In the genomic region with DNA sequence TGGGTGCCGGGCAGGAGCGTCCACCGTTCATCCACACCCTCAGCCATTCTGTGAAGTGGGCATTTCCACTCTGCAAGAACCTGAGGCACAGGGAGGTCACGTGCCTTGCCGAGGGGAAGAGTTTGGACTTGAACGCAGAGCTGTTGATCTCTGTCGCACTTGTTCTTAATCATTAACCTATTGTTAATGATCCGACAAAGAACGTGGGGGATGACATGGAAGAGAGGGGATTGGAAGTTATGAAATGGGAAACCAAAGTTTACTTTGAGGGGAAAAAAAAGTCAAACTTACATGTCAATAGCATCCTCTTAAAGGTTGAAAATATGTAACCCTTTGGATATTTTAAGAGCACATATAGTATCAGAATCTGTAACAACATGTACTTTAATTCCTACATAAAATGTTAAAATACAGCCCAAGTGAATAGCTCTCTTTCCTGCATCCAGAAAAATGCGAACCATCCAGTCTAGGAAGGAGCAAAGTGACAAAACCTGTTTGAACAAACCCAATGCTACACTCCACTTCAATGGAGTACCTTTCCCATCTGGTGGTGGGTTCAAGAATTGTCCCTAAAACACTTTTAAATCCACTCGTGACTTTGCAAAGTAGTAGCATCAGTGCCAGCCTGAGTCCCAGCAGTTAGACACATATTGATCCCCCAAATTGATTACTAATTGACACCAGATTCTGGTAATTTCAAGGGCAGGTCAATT, we compare ENCODE assay signal across 1 cellular context.
TF ChIP-seq lines count a peak whose summit lies in the region.

No MANE protein-coding gene starts in this region.

TF ChIP-seq in GM23338, 12 proteins besides CTCF, POLR2A, EP300 and RAD21 (continued from another document):
- TF ChIP-seq, protein P1, sequence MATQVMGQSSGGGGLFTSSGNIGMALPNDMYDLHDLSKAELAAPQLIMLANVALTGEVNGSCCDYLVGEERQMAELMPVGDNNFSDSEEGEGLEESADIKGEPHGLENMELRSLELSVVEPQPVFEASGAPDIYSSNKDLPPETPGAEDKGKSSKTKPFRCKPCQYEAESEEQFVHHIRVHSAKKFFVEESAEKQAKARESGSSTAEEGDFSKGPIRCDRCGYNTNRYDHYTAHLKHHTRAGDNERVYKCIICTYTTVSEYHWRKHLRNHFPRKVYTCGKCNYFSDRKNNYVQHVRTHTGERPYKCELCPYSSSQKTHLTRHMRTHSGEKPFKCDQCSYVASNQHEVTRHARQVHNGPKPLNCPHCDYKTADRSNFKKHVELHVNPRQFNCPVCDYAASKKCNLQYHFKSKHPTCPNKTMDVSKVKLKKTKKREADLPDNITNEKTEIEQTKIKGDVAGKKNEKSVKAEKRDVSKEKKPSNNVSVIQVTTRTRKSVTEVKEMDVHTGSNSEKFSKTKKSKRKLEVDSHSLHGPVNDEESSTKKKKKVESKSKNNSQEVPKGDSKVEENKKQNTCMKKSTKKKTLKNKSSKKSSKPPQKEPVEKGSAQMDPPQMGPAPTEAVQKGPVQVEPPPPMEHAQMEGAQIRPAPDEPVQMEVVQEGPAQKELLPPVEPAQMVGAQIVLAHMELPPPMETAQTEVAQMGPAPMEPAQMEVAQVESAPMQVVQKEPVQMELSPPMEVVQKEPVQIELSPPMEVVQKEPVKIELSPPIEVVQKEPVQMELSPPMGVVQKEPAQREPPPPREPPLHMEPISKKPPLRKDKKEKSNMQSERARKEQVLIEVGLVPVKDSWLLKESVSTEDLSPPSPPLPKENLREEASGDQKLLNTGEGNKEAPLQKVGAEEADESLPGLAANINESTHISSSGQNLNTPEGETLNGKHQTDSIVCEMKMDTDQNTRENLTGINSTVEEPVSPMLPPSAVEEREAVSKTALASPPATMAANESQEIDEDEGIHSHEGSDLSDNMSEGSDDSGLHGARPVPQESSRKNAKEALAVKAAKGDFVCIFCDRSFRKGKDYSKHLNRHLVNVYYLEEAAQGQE (IDR thresholded peaks at IDR 0.05; ENCODE audit: unreplicated experiment) = no peak
- TF ChIP-seq NANOG (IDR thresholded peaks at IDR 0.05; ENCODE audit: borderline replicate concordance) = no peak
- TF ChIP-seq, protein P2, sequence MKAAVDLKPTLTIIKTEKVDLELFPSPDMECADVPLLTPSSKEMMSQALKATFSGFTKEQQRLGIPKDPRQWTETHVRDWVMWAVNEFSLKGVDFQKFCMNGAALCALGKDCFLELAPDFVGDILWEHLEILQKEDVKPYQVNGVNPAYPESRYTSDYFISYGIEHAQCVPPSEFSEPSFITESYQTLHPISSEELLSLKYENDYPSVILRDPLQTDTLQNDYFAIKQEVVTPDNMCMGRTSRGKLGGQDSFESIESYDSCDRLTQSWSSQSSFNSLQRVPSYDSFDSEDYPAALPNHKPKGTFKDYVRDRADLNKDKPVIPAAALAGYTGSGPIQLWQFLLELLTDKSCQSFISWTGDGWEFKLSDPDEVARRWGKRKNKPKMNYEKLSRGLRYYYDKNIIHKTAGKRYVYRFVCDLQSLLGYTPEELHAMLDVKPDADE (IDR thresholded peaks at IDR 0.05) = no peak
